Comparison of ENCODE assay signal across 18 cellular contexts in the genomic region with DNA sequence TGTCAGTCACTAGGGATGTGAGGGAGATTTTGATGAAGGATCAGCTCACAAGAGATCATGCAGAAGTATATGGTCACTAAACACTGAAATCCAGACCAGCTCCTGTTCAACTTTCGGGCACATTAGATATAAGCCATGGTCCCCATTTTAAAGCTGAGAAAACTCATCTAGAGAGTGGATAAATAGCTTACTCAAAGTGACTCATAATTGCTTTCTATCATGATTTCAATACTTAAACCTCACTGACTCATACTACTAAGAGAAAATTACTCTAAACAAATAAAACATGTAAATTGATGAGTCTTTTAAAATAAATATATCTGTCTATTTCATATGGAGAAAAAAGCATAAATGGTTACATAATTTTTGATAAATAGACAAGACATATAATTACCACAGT.
DNase-seq lines count a peak whose midpoint lies in the region; ATAC-seq, FAIRE-seq and TF ChIP-seq lines count a peak whose summit lies in the region.
"Had no signal": no experiment of that assay in that cellular context is flagged by ENCODE, and none has a peak within 500 bp of the region (broad histone marks: within the 10 kb centered on the region; RNA-seq: fewer than 3 reads in every experiment).

No MANE protein-coding gene starts in this region.

- TF ChIP-seq CTCF in RWPE1 (conservative IDR thresholded peaks at IDR 0.05; ENCODE audit: low read depth) (no peak), bronchial epithelial cell (IDR thresholded peaks at IDR 0.05; ENCODE audit: insufficient read depth, low read length, severe bottlenecking) (no peak), type B pancreatic cell (conservative IDR thresholded peaks at IDR 0.05) (no peak), GM13977 (IDR thresholded peaks at IDR 0.05; ENCODE audit: extremely low read depth, insufficient read depth, missing control alignments) (no peak)

- no peak overlapping the region for H3K4me3 Mint-ChIP-seq in type B pancreatic cell
- H3K4me3 Mint-ChIP-seq: CD8-positive, alpha-beta T cell had no signal

- no peak for FAIRE-seq in bronchial epithelial cell (lab: Jason Lieb, UNC)
- FAIRE-seq: GM12892 had no signal

- DNase-seq in HT1080 (ENCODE audit: low read depth) = peak; percentile 28
- DNase-seq in RWPE1 (ENCODE audit: low spot score) = peak; percentile 20
- DNase-seq in bronchial epithelial cell (ENCODE audit: low read depth) = peak; percentile 36
- DNase-seq in type B pancreatic cell (ENCODE audit: extremely low spot score, unreplicated experiment) = no peak
- DNase-seq in GM13977 (ENCODE audit: low spot score) = no peak
- DNase-seq in inferior parietal cortex (ENCODE audit: extremely low spot score) = no peak
- DNase-seq: BE2C; CD8-positive, alpha-beta T cell; GOT3; MM.1S; NCI-H1092 treated with DMSO at 0.1 percent for 48 hours; NCI-H1694; NCI-H524 had no signal

- H3K27me3 ChIP-seq in bronchial epithelial cell (ENCODE audit: control insufficient read depth, insufficient read depth, low read length) = no peaks in the 10 kb centered on the region
- H3K27me3 ChIP-seq: BE2C had no signal

- H3K27ac Mint-ChIP-seq in type B pancreatic cell = no peak overlapping the region
- H3K27ac Mint-ChIP-seq: CD8-positive, alpha-beta T cell had no signal

- H3K27ac ChIP-seq in RWPE1 = no peak overlapping the region
- H3K27ac ChIP-seq: KMS-11, SK-N-MC had no signal

- no peaks in the 10 kb centered on the region for H3K9me3 Mint-ChIP-seq in type B pancreatic cell
- H3K9me3 Mint-ChIP-seq: CD8-positive, alpha-beta T cell had no signal

- H3K36me3 ChIP-seq in bronchial epithelial cell (ENCODE audit: control insufficient read depth, insufficient read depth, low read length) = no peaks in the 10 kb centered on the region
- H3K36me3 ChIP-seq: BE2C had no signal

- H3K4me3 ChIP-seq in bronchial epithelial cell (ENCODE audit: low read depth, low read length) = no peak overlapping the region
- H3K4me3 ChIP-seq: SK-N-MC had no signal

- in situ Hi-C loops in GM13977 (cut with MboI; ENCODE audit: low pct_unique_long_range_greater_than_20kb, low sequenced_read_pairs, unreplicated experiment) = no loop called here

- no peaks in the 10 kb centered on the region for H3K36me3 Mint-ChIP-seq in type B pancreatic cell
- H3K36me3 Mint-ChIP-seq: CD8-positive, alpha-beta T cell had no signal

- CTCF ChIA-PET in RWPE1 (lab: Yijun Ruan, JAX) = interaction anchor here (0.7 to 1.0 kb wide), 2 partner anchors 9 to 786 kb away, joined by 3 to 5 read pairs; no protein-coding TSS in a partner anchor

- POLR2A ChIA-PET in RWPE1 (lab: Yijun Ruan, JAX; ENCODE audit: low non-redundant PET) = no interaction called here

- no peaks in the 10 kb centered on the region for H3K4me1 Mint-ChIP-seq in type B pancreatic cell (ENCODE audit: unreplicated experiment)

- ATAC-seq in HG03565 (IDR thresholded peaks at IDR 0.05; ENCODE audit: unreplicated experiment) = no peak
- ATAC-seq: CD8-positive, alpha-beta T cell; Right ventricle myocardium inferior had no signal

- no peaks in the 10 kb centered on the region for H3K27me3 Mint-ChIP-seq in type B pancreatic cell

Comparison
In these comparisons a context has a peak if more than half of its experiments do, and no peak if none do; other contexts are left out.
1. DNase-seq: peak in HT1080 (single experiment), RWPE1 (single experiment) and bronchial epithelial cell (single experiment); none in type B pancreatic cell (single experiment), GM13977 (single experiment) and inferior parietal cortex (single experiment).